Comparison of ENCODE assay signal across 17 cellular contexts in the genomic region with DNA sequence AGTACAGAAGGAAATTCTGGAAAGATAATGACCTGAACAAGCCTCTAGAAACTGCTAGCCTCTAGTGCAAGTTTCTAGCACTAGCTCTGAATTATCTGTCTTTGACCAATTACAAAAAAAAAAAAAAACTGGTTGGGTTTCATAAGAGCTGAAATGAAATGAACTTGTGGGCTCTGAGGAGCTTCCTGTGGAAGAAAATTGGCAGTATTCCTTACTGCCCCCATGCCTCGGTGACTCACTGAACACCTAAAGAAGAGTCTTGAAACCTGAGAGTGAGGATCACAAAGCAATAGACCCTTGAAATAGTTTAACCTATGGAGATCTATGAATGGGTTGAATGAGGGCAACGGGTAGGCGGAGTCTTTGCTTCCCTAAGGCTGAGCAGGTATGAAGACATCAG.
"Had no signal": no experiment of that assay in that cellular context is flagged by ENCODE, and none has a peak within 500 bp of the region (broad histone marks: within the 10 kb centered on the region; RNA-seq: fewer than 3 reads in every experiment).

No MANE protein-coding gene starts in this region.

- H3K9me3 Mint-ChIP-seq: activated naive CD8-positive, alpha-beta T cell treated with anti-CD3 and anti-CD28 coated beads for 36 hours; activated T-helper 1 cell treated with anti-CD3 and anti-CD28 coated beads, Interleukin-12 subunit alpha, Interleukin-12 subunit beta, Interleukin-2, Interleukin-4 antibody, amounts not matched to agents 30 ng/mL and 10 ng/mL and 1 ng/mL, durations not matched to agents 14 hours and 24 hours and 36 hours; endodermal cell; memory B cell; naive thymus-derived CD8-positive, alpha-beta T cell had no signal

- H3K4me1 Mint-ChIP-seq: endodermal cell; memory B cell; naive thymus-derived CD8-positive, alpha-beta T cell had no signal

- ATAC-seq: naive thymus-derived CD8-positive, alpha-beta T cell; pancreas had no signal

- H3K4me3 Mint-ChIP-seq: activated naive CD8-positive, alpha-beta T cell treated with anti-CD3 and anti-CD28 coated beads for 36 hours; activated T-helper 1 cell treated with anti-CD3 and anti-CD28 coated beads, Interleukin-12 subunit alpha, Interleukin-12 subunit beta, Interleukin-2, Interleukin-4 antibody, amounts not matched to agents 30 ng/mL and 10 ng/mL and 1 ng/mL, durations not matched to agents 14 hours and 24 hours and 36 hours; endodermal cell; memory B cell; naive thymus-derived CD8-positive, alpha-beta T cell had no signal

- H3K27ac Mint-ChIP-seq: activated naive CD8-positive, alpha-beta T cell treated with anti-CD3 and anti-CD28 coated beads for 36 hours; activated T-helper 1 cell treated with anti-CD3 and anti-CD28 coated beads, Interleukin-12 subunit alpha, Interleukin-12 subunit beta, Interleukin-2, Interleukin-4 antibody, amounts not matched to agents 30 ng/mL and 10 ng/mL and 1 ng/mL, durations not matched to agents 14 hours and 24 hours and 36 hours; endodermal cell; memory B cell; naive thymus-derived CD8-positive, alpha-beta T cell had no signal

- H3K27me3 Mint-ChIP-seq: activated naive CD8-positive, alpha-beta T cell treated with anti-CD3 and anti-CD28 coated beads for 36 hours had no signal

- H3K36me3 Mint-ChIP-seq: activated naive CD8-positive, alpha-beta T cell treated with anti-CD3 and anti-CD28 coated beads for 36 hours; memory B cell; naive thymus-derived CD8-positive, alpha-beta T cell had no signal

- DNase-seq: activated CD4-positive, alpha-beta T cell treated with anti-CD3 and anti-CD28 coated beads for 48 hours; activated naive CD8-positive, alpha-beta T cell treated with anti-CD3 and anti-CD28 coated beads for 36 hours; amygdala; dorsolateral prefrontal cortex; endodermal cell; erythroblast; kidney; left ventricle myocardium inferior; naive thymus-derived CD8-positive, alpha-beta T cell; pancreas; sigmoid colon; spleen; stomach; testis; upper lobe of left lung had no signal
